12 cellular contexts compared by ENCODE assay signal in genomic region chr16:15446901-15447300, GRCh38. TPM values are rescaled to one million over a fixed set of nuclear protein-coding genes. Genes with fewer than 3 reads are reported as not detected.
"Had no signal": no experiment of that assay in that cellular context is flagged by ENCODE, and none has a peak within 500 bp of the region (broad histone marks: within the 10 kb centered on the region; RNA-seq: fewer than 3 reads in every experiment).

No MANE protein-coding gene starts in this region.

- H3K9me3 ChIP-seq: HAP-1 had no signal

- H3K27ac ChIP-seq: GM23248 had no signal

- H3K9ac ChIP-seq: GM23248 had no signal

- H3K4me3 ChIP-seq: GM23248, GM23338, HAP-1 had no signal

- FAIRE-seq: H1, H54 had no signal

- H3K27ac Mint-ChIP-seq: GM23338, H9, HFFc6 had no signal

- H3K4me3 Mint-ChIP-seq: GM23338, H9, HFFc6 had no signal

- H2AFZ ChIP-seq: GM23248, GM23338 had no signal

- H3K4me2 ChIP-seq: GM23338 had no signal

- DNase-seq: GM23248, GOT3, H7, H9, HCEC 1CT, HFFc6 had no signal

- H3K4me1 Mint-ChIP-seq: GM23338, H9 had no signal

- H3K36me3 ChIP-seq: HAP-1 had no signal

- H3K4me1 ChIP-seq: HAP-1 had no signal

- ATAC-seq: GM23338, HCT116 had no signal

RNA-seq across cellular contexts. Expression of gene MPV17L, which starts 51.3 kb away (rescaled TPM):
- total RNA-seq: H4, HFFc6 had no signal
